In genomic region chr1:154186177-154186576, GRCh38 we compare ENCODE assay signal across 9 cellular contexts. TPM values are rescaled to one million over a fixed set of nuclear protein-coding genes. Genes with fewer than 3 reads are reported as not detected.
DNase-seq lines count a peak whose midpoint lies in the region; ATAC-seq, FAIRE-seq and TF ChIP-seq lines count a peak whose summit lies in the region.
"Had no signal": no experiment of that assay in that cellular context is flagged by ENCODE, and none has a peak within 500 bp of the region (broad histone marks: within the 10 kb centered on the region; RNA-seq: fewer than 3 reads in every experiment).

No MANE protein-coding gene starts in this region.

- H3K27me3 ChIP-seq in effector memory CD4-positive, alpha-beta T cell (replicated peaks; ENCODE audit: control insufficient read depth, insufficient read depth, low read length, poor library complexity, severe bottlenecking) = no peaks in the 10 kb centered on the region
- no peaks in the 10 kb centered on the region for H3K27me3 ChIP-seq in neural progenitor cell

- TF ChIP-seq CTCF in A549 (IDR thresholded peaks at IDR 0.05) (peak; percentile 51), GM13977 (IDR thresholded peaks at IDR 0.05; ENCODE audit: extremely low read depth, insufficient read depth, missing control alignments) (peak; percentile 78), neural progenitor cell (IDR thresholded peaks at IDR 0.05) (peak; percentile 63)

- no peak for ATAC-seq in A549
- ATAC-seq in HG02763 (IDR thresholded peaks at IDR 0.05; ENCODE audit: unreplicated experiment) = no peak
- ATAC-seq in HG02571 (IDR thresholded peaks at IDR 0.05; ENCODE audit: unreplicated experiment) = no peak

- H3K27ac ChIP-seq in A549 = no peak overlapping the region
- no peak overlapping the region for H3K27ac ChIP-seq in effector memory CD4-positive, alpha-beta T cell (ENCODE audit: insufficient read depth, low read length, poor library complexity, severe bottlenecking)
- H3K27ac ChIP-seq in neural progenitor cell = no peak overlapping the region

- H2AFZ ChIP-seq in neural progenitor cell (replicated peaks) = no peak overlapping the region

- peaks cover 6% of the 10 kb centered on the region for H3K36me3 Mint-ChIP-seq in neural progenitor cell
- H3K36me3 Mint-ChIP-seq: mesothelial cell of epicardium had no signal

- POLR2A ChIA-PET in A549 (lab: Yijun Ruan, JAX) = no interaction called here

- peaks cover 17% of the 10 kb centered on the region for H4K20me1 ChIP-seq in neural progenitor cell (ENCODE audit: low read depth)

- TF ChIP-seq RAD21 in A549 (conservative IDR thresholded peaks at IDR 0.05 in 1 of 2, IDR thresholded peaks at IDR 0.05 in 1 of 2) = peak; percentile 54 to 73

- H3K4me1 Mint-ChIP-seq in neural progenitor cell = peaks cover 39% of the 10 kb centered on the region

- TF ChIP-seq EP300 in A549 (IDR thresholded peaks at IDR 0.05) = no peak

- in situ Hi-C loops in GM13977 (cut with MboI; ENCODE audit: low pct_unique_long_range_greater_than_20kb, low sequenced_read_pairs, unreplicated experiment) = no loop called here

- peaks cover 39% of the 10 kb centered on the region for H3F3A ChIP-seq in neural progenitor cell (ENCODE audit: low read depth)

- H3K79me2 ChIP-seq in neural progenitor cell (ENCODE audit: low read depth) = peaks cover 17% of the 10 kb centered on the region

- FAIRE-seq in A549 (lab: Jason Lieb, UNC) = no peak

- H3K9me3 ChIP-seq in A549 = no peaks in the 10 kb centered on the region
- H3K9me3 ChIP-seq in effector memory CD4-positive, alpha-beta T cell (ENCODE audit: control insufficient read depth, low read length) = no peaks in the 10 kb centered on the region
- H3K9me3 ChIP-seq in neural progenitor cell (ENCODE audit: low read depth) = no peaks in the 10 kb centered on the region

- H3K4me1 ChIP-seq in A549 (peaks cover 22% of the 10 kb centered on the region), neural progenitor cell (peaks cover 21% of the 10 kb centered on the region)
- peaks cover 10% of the 10 kb centered on the region for H3K4me1 ChIP-seq in effector memory CD4-positive, alpha-beta T cell (ENCODE audit: control insufficient read depth, insufficient read depth, low read length, poor library complexity, severe bottlenecking)

- H3K9ac ChIP-seq in neural progenitor cell = no peak overlapping the region

- peak overlapping the region; percentile 64 for H3K4me3 Mint-ChIP-seq in neural progenitor cell
- H3K4me3 Mint-ChIP-seq: mesothelial cell of epicardium had no signal

- no peaks in the 10 kb centered on the region for H3K36me3 ChIP-seq in effector memory CD4-positive, alpha-beta T cell (ENCODE audit: control insufficient read depth, insufficient read depth, low read length)
- H3K36me3 ChIP-seq in neural progenitor cell = no peaks in the 10 kb centered on the region

- no peak overlapping the region for H3K4me2 ChIP-seq in A549
- H3K4me2 ChIP-seq in neural progenitor cell = peak overlapping the region; percentile 47

- no peaks in the 10 kb centered on the region for H3K9me3 Mint-ChIP-seq in neural progenitor cell
- H3K9me3 Mint-ChIP-seq: mesothelial cell of epicardium had no signal

- peaks cover 3% of the 10 kb centered on the region for H3K27me3 Mint-ChIP-seq in neural progenitor cell (ENCODE audit: insufficient read depth, low read depth)

- no peak for TF ChIP-seq POLR2A in A549 (IDR thresholded peaks at IDR 0.05; ENCODE audit: low read length)

- H3K4me3 ChIP-seq in A549 (no peak overlapping the region), neural progenitor cell (no peak overlapping the region)
- no peak overlapping the region for H3K4me3 ChIP-seq in effector memory CD4-positive, alpha-beta T cell (ENCODE audit: insufficient read depth, low read depth, low read length, poor library complexity, severe bottlenecking)

- peak; percentile 36 to 68 for DNase-seq in A549 (ENCODE audit: low read depth in 1 of 2, low spot score in 1 of 2)
- peak; percentile 65 for DNase-seq in GM13977 (ENCODE audit: low spot score)
- peak; percentile 58 for DNase-seq in NCI-H460 (ENCODE audit: extremely low read depth, low read depth)
- DNase-seq in activated CD4-positive, alpha-beta T cell treated with anti-CD3 and anti-CD28 coated beads for 48 hours = peak; percentile 84
- peak; percentile 16 to 44 (median 38) for DNase-seq in effector memory CD4-positive, alpha-beta T cell
- peak; percentile 67 for DNase-seq in neural progenitor cell (ENCODE audit: low spot score)

- 0% methylated on average over 1 of the region's 1 CpG for WGBS in A549 (ENCODE audit: missing lambda C conversion rate)

- CTCF ChIA-PET in A549 (lab: Yijun Ruan, JAX) = no interaction called here

- H3K27ac Mint-ChIP-seq in neural progenitor cell = peak overlapping the region; percentile 76
- H3K27ac Mint-ChIP-seq: mesothelial cell of epicardium had no signal

TF ChIP-seq in A549, 52 proteins besides CTCF, POLR2A, EP300 and RAD21:
- 0 out of 3 replicates have a peak, but pooled peaks have one; percentile 40 for TF ChIP-seq SMC3 (IDR thresholded peaks at IDR 0.05)
- TF ChIP-seq ZNF302 (CRISPR knock-in tag; IDR thresholded peaks at IDR 0.05) = no peak

RNA-seq across cellular contexts. Expression of gene TPM3, which starts 5.7 kb away (rescaled TPM):
- polyA plus RNA-seq in A549 (2011; rRNA removed) = 300 and 618 TPM in 2 replicates
- polyA plus RNA-seq in A549 (2012; cell fraction: cytosol; rRNA removed) = 235 and 269 TPM in 2 replicates
- polyA plus RNA-seq in A549 (2012; cell fraction: nucleus; rRNA removed) = 154 and 174 TPM in 2 replicates
- polyA plus RNA-seq in A549 (2017; fragmentation: RNase III; extraction: RNeasy Plus Mini Kit Qiagen cat#74134 plus additional on column Dnase treatment) = 495 to 510 TPM (median 500 TPM) in 3 replicates
- 81.4 and 88.0 TPM in 2 replicates for polyA minus RNA-seq in A549 (2011; rRNA and poly(A)+ RNA removed)
- total RNA-seq in NCI-H460 (2014; rRNA removed; shearing (Covaris generic)) = 476 and 501 TPM in 2 replicates
- 577 and 596 TPM in 2 replicates for polyA plus RNA-seq in NCI-H460 (2014; cell fraction: nucleus; rRNA removed)
- total RNA-seq in neural progenitor cell (ENCODE audit: low replicate concordance) = 408 and 596 TPM in 2 replicates

RNA-seq across cellular contexts. Expression of gene CFAP141, which starts 20.0 kb away (rescaled TPM):
- polyA plus RNA-seq in A549 (2011; rRNA removed) (not detected in 2 replicates), A549 (2017; fragmentation: RNase III; extraction: RNeasy Plus Mini Kit Qiagen cat#74134 plus additional on column Dnase treatment) (0.37 TPM in 1 of 3 replicates, not detected in the others)
- not detected in 2 replicates for polyA plus RNA-seq in A549 (2012; cell fraction: cytosol; rRNA removed)
- not detected in 2 replicates for polyA plus RNA-seq in A549 (2012; cell fraction: nucleus; rRNA removed)
- polyA minus RNA-seq in A549 (2011; rRNA and poly(A)+ RNA removed) = not detected in 2 replicates
- not detected in 2 replicates for total RNA-seq in NCI-H460 (2014; rRNA removed; shearing (Covaris generic))
- not detected in 2 replicates for polyA plus RNA-seq in NCI-H460 (2014; cell fraction: nucleus; rRNA removed)
- total RNA-seq in neural progenitor cell (ENCODE audit: low replicate concordance) = not detected in 2 replicates
- total RNA-seq: mesothelial cell of epicardium had no signal

RNA-seq across cellular contexts. Expression of gene NUP210L, which starts 31.3 kb away (rescaled TPM):
- polyA plus RNA-seq in A549 (2011; rRNA removed) (not detected in 2 replicates), A549 (2017; fragmentation: RNase III; extraction: RNeasy Plus Mini Kit Qiagen cat#74134 plus additional on column Dnase treatment) (not detected in 3 replicates)
- not detected in 2 replicates for polyA plus RNA-seq in A549 (2012; cell fraction: cytosol; rRNA removed)
- not detected in 2 replicates for polyA plus RNA-seq in A549 (2012; cell fraction: nucleus; rRNA removed)
- 0.05 TPM in 1 of 2 replicates, not detected in the other for polyA minus RNA-seq in A549 (2011; rRNA and poly(A)+ RNA removed)
- 0.02 TPM in 1 of 2 replicates, not detected in the other for total RNA-seq in NCI-H460 (2014; rRNA removed; shearing (Covaris generic))
- not detected in 2 replicates for polyA plus RNA-seq in NCI-H460 (2014; cell fraction: nucleus; rRNA removed)
- total RNA-seq in neural progenitor cell (ENCODE audit: low replicate concordance) = not detected in 2 replicates

RNA-seq across cellular contexts. Expression of gene UBAP2L, which starts 34.6 kb away (rescaled TPM):
- polyA plus RNA-seq in A549 (2011; rRNA removed) (137 and 169 TPM in 2 replicates), A549 (2017; fragmentation: RNase III; extraction: RNeasy Plus Mini Kit Qiagen cat#74134 plus additional on column Dnase treatment) (155 to 169 TPM (median 159 TPM) in 3 replicates)
- polyA plus RNA-seq in A549 (2012; cell fraction: cytosol; rRNA removed) = 133 and 171 TPM in 2 replicates
- 375 and 398 TPM in 2 replicates for polyA plus RNA-seq in A549 (2012; cell fraction: nucleus; rRNA removed)
- 124 and 127 TPM in 2 replicates for polyA minus RNA-seq in A549 (2011; rRNA and poly(A)+ RNA removed)
- total RNA-seq in NCI-H460 (2014; rRNA removed; shearing (Covaris generic)) = 80.7 and 95.5 TPM in 2 replicates
- 143 and 179 TPM in 2 replicates for polyA plus RNA-seq in NCI-H460 (2014; cell fraction: nucleus; rRNA removed)
- total RNA-seq in neural progenitor cell (ENCODE audit: low replicate concordance) = 135 and 148 TPM in 2 replicates
